18 cellular contexts compared by ENCODE assay signal in genomic region chr3:63096248-63097058, GRCh38.
DNase-seq lines count a peak whose midpoint lies in the region; ATAC-seq and TF ChIP-seq lines count a peak whose summit lies in the region.
"Had no signal": no experiment of that assay in that cellular context is flagged by ENCODE, and none has a peak within 500 bp of the region (broad histone marks: within the 10 kb centered on the region; RNA-seq: fewer than 3 reads in every experiment).

No MANE protein-coding gene starts in this region.

- DNase-seq in H4 (ENCODE audit: low spot score) (peak; percentile 1), SK-MEL-5 (ENCODE audit: low read depth, low spot score) (peak; percentile 22), mesenchymal stem cell (no peak), aorta (peak; percentile 30 to 73), esophagus muscularis mucosa (ENCODE audit: extremely low spot score) (no peak), SW480 (ENCODE audit: low spot score) (no peak), OCI-LY7 (ENCODE audit: low spot score) (no peak)
- DNase-seq: CD8-positive, alpha-beta T cell; DND-41; GOT3; NCI-H1048; NCI-H1436 treated with DMSO at 0.1 percent for 48 hours; NCI-H2081 treated with DMSO at 0.1 percent for 48 hours; NCI-H510A; NCI-H774; PC-3 had no signal

- H3K4me1 ChIP-seq in mesenchymal stem cell (ENCODE audit: control insufficient read depth, insufficient read depth, low read depth, low read length) (no peaks in the 10 kb centered on the region), aorta (ENCODE audit: control insufficient read depth in 1 of 2, insufficient read depth in 2 of 2, low read length in 2 of 2) (no peaks in the 10 kb centered on the region), esophagus muscularis mucosa (no peaks in the 10 kb centered on the region), OCI-LY7 (ENCODE audit: insufficient read depth, low read length, poor library complexity, severe bottlenecking) (no peaks in the 10 kb centered on the region)
- H3K4me1 ChIP-seq: SJSA1 had no signal

- no peak for TF ChIP-seq EP300 in esophagus muscularis mucosa (IDR thresholded peaks at IDR 0.05)

- H4K20me1 ChIP-seq in OCI-LY7 (ENCODE audit: insufficient read depth, low read length) = no peaks in the 10 kb centered on the region

- no peak overlapping the region for H2BK5ac ChIP-seq in mesenchymal stem cell (ENCODE audit: low read depth, low read length, poor library complexity, severe bottlenecking)

- H2BK120ac ChIP-seq in mesenchymal stem cell (ENCODE audit: low read depth, low read length) = no peak overlapping the region

- no peaks in the 10 kb centered on the region for H3K79me2 ChIP-seq in OCI-LY7 (ENCODE audit: insufficient read depth, low read depth, low read length)

- no peak overlapping the region for H2BK12ac ChIP-seq in mesenchymal stem cell (ENCODE audit: low read length in 2 of 2)

- no peak overlapping the region for H4K91ac ChIP-seq in mesenchymal stem cell (ENCODE audit: low read length)

- H3K9me3 ChIP-seq in mesenchymal stem cell (ENCODE audit: control insufficient read depth, low read length) = no peaks in the 10 kb centered on the region
- no peaks in the 10 kb centered on the region for H3K9me3 ChIP-seq in aorta (ENCODE audit: control insufficient read depth, low read length)
- H3K9me3 ChIP-seq in esophagus muscularis mucosa = no peaks in the 10 kb centered on the region
- H3K9me3 ChIP-seq in OCI-LY7 (ENCODE audit: low read length) = no peaks in the 10 kb centered on the region
- H3K9me3 ChIP-seq: SJSA1 had no signal

- H3K9ac ChIP-seq in mesenchymal stem cell (ENCODE audit: low read length) = no peak overlapping the region

- no peaks in the 10 kb centered on the region for H3K9me2 ChIP-seq in OCI-LY7 (ENCODE audit: insufficient read depth, low read length)

- TF ChIP-seq CTCF in esophagus muscularis mucosa (IDR thresholded peaks at IDR 0.05) = no peak
- no peak for TF ChIP-seq CTCF in OCI-LY7 (conservative IDR thresholded peaks at IDR 0.05; ENCODE audit: low read length)

- 89% methylated on average over 32 of the region's 32 CpGs for WGBS in mesenchymal stem cell
- 92 to 93% methylated on average over 32 of the region's 32 CpGs for WGBS in aorta, 2 donors
- whole genome bisulfite sequencing in esophagus muscularis mucosa = 97% methylated on average over 21 of the region's 32 CpGs

- no peak overlapping the region for H3K4ac ChIP-seq in mesenchymal stem cell (ENCODE audit: low read depth in 1 of 2, low read length in 2 of 2)

- H3K27ac ChIP-seq in mesenchymal stem cell (ENCODE audit: low read length, poor library complexity, severe bottlenecking) (no peak overlapping the region), aorta (ENCODE audit: low read depth in 1 of 2, low read length in 2 of 2) (no peak overlapping the region), esophagus muscularis mucosa (replicated peaks in 1 of 4) (no peak overlapping the region), OCI-LY7 (ENCODE audit: low read depth, low read length, poor library complexity, severe bottlenecking) (no peak overlapping the region)
- H3K27ac ChIP-seq: RWPE1, SJSA1 had no signal

- H2AFZ ChIP-seq in mesenchymal stem cell (ENCODE audit: low read depth, low read length) = no peak overlapping the region
- no peak overlapping the region for H2AFZ ChIP-seq in OCI-LY7 (ENCODE audit: low read length)

- H3K4me3 ChIP-seq in mesenchymal stem cell (ENCODE audit: insufficient read depth in 1 of 2, low read depth in 1 of 2, low read length in 2 of 2) = no peak overlapping the region
- H3K4me3 ChIP-seq in aorta (ENCODE audit: low read length in 2 of 2) = no peak overlapping the region
- no peak overlapping the region for H3K4me3 ChIP-seq in esophagus muscularis mucosa
- H3K4me3 ChIP-seq in OCI-LY7 (ENCODE audit: low read depth, low read length, poor library complexity, severe bottlenecking) = no peak overlapping the region
- H3K4me3 ChIP-seq: SJSA1 had no signal

- H3K18ac ChIP-seq in mesenchymal stem cell (ENCODE audit: low read depth in 1 of 2, low read length in 2 of 2) = no peak overlapping the region

- BruUV-seq in OCI-LY7 (replicated peaks; lab: Mats Ljungman, UMichigan) = no TSS peak

- no peak for ATAC-seq in aorta (ENCODE audit: low FRiP score)
- ATAC-seq: CD8-positive, alpha-beta T cell; PC-3 had no signal

- no peak overlapping the region for H3K23ac ChIP-seq in mesenchymal stem cell (ENCODE audit: low read length in 2 of 2)

- in situ Hi-C loops in SK-MEL-5 (cut with HindIII; ENCODE audit: low pct_unique_long_range_greater_than_20kb, low sequenced_read_pairs) = no loop called here

- H3K14ac ChIP-seq in mesenchymal stem cell (ENCODE audit: low read length in 2 of 2) = no peak overlapping the region

- H3K36me3 ChIP-seq in mesenchymal stem cell (ENCODE audit: control insufficient read depth in 1 of 2, insufficient read depth in 2 of 2, low read depth in 1 of 2, low read length in 2 of 2) = no peaks in the 10 kb centered on the region
- H3K36me3 ChIP-seq in aorta (ENCODE audit: control insufficient read depth in 1 of 2, insufficient read depth in 2 of 2, low read length in 1 of 2) = no peaks in the 10 kb centered on the region
- H3K36me3 ChIP-seq in esophagus muscularis mucosa = no peaks in the 10 kb centered on the region
- no peaks in the 10 kb centered on the region for H3K36me3 ChIP-seq in OCI-LY7 (ENCODE audit: insufficient read depth, low read length)
- H3K36me3 ChIP-seq: SJSA1 had no signal

- no peak overlapping the region for H2AK5ac ChIP-seq in mesenchymal stem cell (ENCODE audit: low read length, severe bottlenecking)

- POLR2A ChIA-PET in OCI-LY7 (lab: Charles Lee) = interaction anchor here (0.6 to 1.0 kb wide), 3 partner anchors 15 to 136 kb away, joined by 3 to 4 read pairs (median 3); no protein-coding TSS in a partner anchor

- no peaks in the 10 kb centered on the region for H3K79me1 ChIP-seq in mesenchymal stem cell (replicated peaks; ENCODE audit: low read length, poor library complexity, severe bottlenecking)

- H3K27me3 ChIP-seq in mesenchymal stem cell (ENCODE audit: control insufficient read depth in 1 of 2, insufficient read depth in 1 of 2, low read length in 2 of 2) = no peaks in the 10 kb centered on the region
- no peaks in the 10 kb centered on the region for H3K27me3 ChIP-seq in aorta (ENCODE audit: control insufficient read depth in 1 of 2, insufficient read depth in 2 of 2, low read length in 1 of 2)
- H3K27me3 ChIP-seq in esophagus muscularis mucosa = no peaks in the 10 kb centered on the region
- H3K27me3 ChIP-seq: SJSA1 had no signal

- intact Hi-C loops in aorta (cut with DNase I) = no loop called here
- intact Hi-C loops in esophagus muscularis mucosa (cut with DNase I) = no loop called here
- intact Hi-C loops in OCI-LY7 (cut with micrococcal nuclease; ENCODE audit: unreplicated experiment) = no loop called here

- no peak for TF ChIP-seq POLR2A in esophagus muscularis mucosa (IDR thresholded peaks at IDR 0.05; ENCODE audit: low read depth)

- H2BK15ac ChIP-seq in mesenchymal stem cell (ENCODE audit: low read depth, poor library complexity, severe bottlenecking) = peak overlapping the region; percentile 23

- CTCF ChIA-PET in OCI-LY7 (lab: Charles Lee; ENCODE audit: unreplicated experiment) = interaction anchor here (0.7 kb wide), 1 partner anchor 52 kb away, joined by 4 read pairs; no protein-coding TSS in a partner anchor

- H4K8ac ChIP-seq in mesenchymal stem cell (ENCODE audit: low read length) = no peak overlapping the region

- no peak overlapping the region for H3K4me2 ChIP-seq in mesenchymal stem cell (ENCODE audit: low read length, poor library complexity, severe bottlenecking)
- no peak overlapping the region for H3K4me2 ChIP-seq in OCI-LY7 (ENCODE audit: low read length)

Comparison
In these comparisons a context has a peak if more than half of its experiments do, and no peak if none do; other contexts are left out.
1. DNase-seq: peak in H4 (single experiment), SK-MEL-5 (single experiment) and aorta (2 of 2); none in mesenchymal stem cell (single experiment), esophagus muscularis mucosa (single experiment), SW480 (single experiment) and OCI-LY7 (single experiment).